ENCODE assay signal across 28 cellular contexts in genomic region chr7:100971111-100972001, GRCh38. TPM values are rescaled to one million over a fixed set of nuclear protein-coding genes. Genes with fewer than 3 reads are reported as not detected.
DNase-seq lines count a peak whose midpoint lies in the region; ATAC-seq and TF ChIP-seq lines count a peak whose summit lies in the region.
"Had no signal": no experiment of that assay in that cellular context is flagged by ENCODE, and none has a peak within 500 bp of the region (broad histone marks: within the 10 kb centered on the region; RNA-seq: fewer than 3 reads in every experiment).

No MANE protein-coding gene starts in this region.

- intact Hi-C loops in colonic mucosa (cut with DNase I) = no loop called here
- intact Hi-C loops in transverse colon (cut with DNase I; ENCODE audit: low total_unique reads) = no loop called here
- intact Hi-C loops in spleen (cut with DNase I; ENCODE audit: low total_unique reads) = no loop called here

- peaks cover 11% of the 10 kb centered on the region for H3K4me1 Mint-ChIP-seq in T-helper 17 cell

- DNase-seq in T-helper 17 cell (no peak), colonic mucosa (no peak), transverse colon (no peak), SK-N-DZ (ENCODE audit: low spot score) (no peak), spleen (no peak), hypothalamus (lab: John Stamatoyannopoulos, UW) (no peak)
- DNase-seq: BE2C; CD8-positive, alpha-beta memory T cell; DMS 273 treated with DMSO at 0.1 percent for 48 hours; DMS79 treated with DMSO at 0.1 percent for 48 hours; GF-D8; GM23248; HCEC 1CT; IMR-90; KG1; MG63; NCI-H1105 treated with DMSO at 0.1 percent for 48 hours; NCI-H146; NCI-H1930; NCI-H446; NCI-H524 treated with DMSO at 0.1 percent for 48 hours; NCI-H82; NK-92 treated with Interleukin-12 subunit alpha and Interleukin-12 subunit beta, amount 100 ng/mL, for 24 hours; PC-3 had no signal

- H3K9me3 ChIP-seq in T-helper 17 cell (ENCODE audit: control insufficient read depth, low read length, poor library complexity, severe bottlenecking) (peaks cover 3% of the 10 kb centered on the region), colonic mucosa (no peaks in the 10 kb centered on the region), mucosa of rectum (ENCODE audit: control insufficient read depth in 2 of 2, low read length in 2 of 2) (no peaks in the 10 kb centered on the region), transverse colon (no peaks in the 10 kb centered on the region), spleen (peaks cover 0 to 13% (median 2%) of the 10 kb centered on the region in 8 donors)
- H3K9me3 ChIP-seq: BE2C, MG63 had no signal

- peak overlapping the region; percentile 19 for H3K4me3 ChIP-seq in colonic mucosa
- H3K4me3 ChIP-seq in mucosa of rectum (ENCODE audit: low read length in 2 of 2) = peak overlapping the region; percentile 57 to 66
- peak overlapping the region in 2 of 4 donors; percentile 20 to 42 for H3K4me3 ChIP-seq in transverse colon
- no peak overlapping the region for H3K4me3 ChIP-seq in spleen
- H3K4me3 ChIP-seq: GM23248, MG63 had no signal

- H3K27me3 ChIP-seq in colonic mucosa = peaks cover 7% of the 10 kb centered on the region
- H3K27me3 ChIP-seq in mucosa of rectum (ENCODE audit: control insufficient read depth in 2 of 2, insufficient read depth in 2 of 2, low read length in 2 of 2) = peaks cover 14% of the 10 kb centered on the region in 2 donors
- peaks cover 18% of the 10 kb centered on the region for H3K27me3 ChIP-seq in transverse colon
- peaks cover 6 to 56% (median 17%) of the 10 kb centered on the region in 7 donors for H3K27me3 ChIP-seq in spleen (replicated peaks in 1 of 7)

- H3K36me3 ChIP-seq in colonic mucosa (no peaks in the 10 kb centered on the region), mucosa of rectum (ENCODE audit: control insufficient read depth in 2 of 2, insufficient read depth in 2 of 2, low read length in 2 of 2) (peaks cover 0 to 5% of the 10 kb centered on the region in 2 donors), transverse colon (no peaks in the 10 kb centered on the region), spleen (no peaks in the 10 kb centered on the region)
- H3K36me3 ChIP-seq: BE2C, MG63 had no signal

- H3K4me3 Mint-ChIP-seq in T-helper 17 cell = peak overlapping the region; percentile 31
- H3K4me3 Mint-ChIP-seq: CD14-positive monocyte; CD8-positive, alpha-beta memory T cell had no signal

- ATAC-seq in T-helper 17 cell = no peak
- ATAC-seq in HG02798 (IDR thresholded peaks at IDR 0.05; ENCODE audit: poor library complexity, unreplicated experiment) = no peak
- ATAC-seq: PC-3 had no signal

- H3K9ac ChIP-seq in colonic mucosa (ENCODE audit: low read depth in 2 of 2, low read length in 2 of 2) (peak overlapping the region in 1 of 2 donors; percentile 74), mucosa of rectum (ENCODE audit: low read depth in 1 of 2, low read length in 2 of 2) (peak overlapping the region; percentile 48 to 55)
- H3K9ac ChIP-seq: GM23248 had no signal

- H3K36me3 Mint-ChIP-seq in T-helper 17 cell (ENCODE audit: low read depth) = peaks cover 8% of the 10 kb centered on the region

- TF ChIP-seq CTCF in colonic mucosa (IDR thresholded peaks at IDR 0.05) (no peak), transverse colon (IDR thresholded peaks at IDR 0.05) (no peak), spleen (IDR thresholded peaks at IDR 0.05 in 8 of 11, conservative IDR thresholded peaks at IDR 0.05 in 3 of 11) (no peak)

- 36 to 41% methylated on average over 8 to 14 of the region's 14 CpGs for WGBS in transverse colon (ENCODE audit: low coverage in 1 of 2), 2 donors
- 50 to 59% (median 55%) methylated on average over 14 of the region's 14 CpGs for WGBS in spleen, 5 donors

- in situ Hi-C loops in transverse colon (cut with MboI; ENCODE audit: low pct_ligation_motif_present in 1 of 4, low pct_unique_long_range_greater_than_20kb in 1 of 4, low sequenced_read_pairs in 3 of 4) = no loop called here

- peaks cover 7% of the 10 kb centered on the region for H3K4me1 ChIP-seq in colonic mucosa
- H3K4me1 ChIP-seq in mucosa of rectum (ENCODE audit: control insufficient read depth in 2 of 2, insufficient read depth in 2 of 2, low read length in 2 of 2) = peaks cover 36 to 59% of the 10 kb centered on the region in 2 donors
- peaks cover 4 to 47% (median 17%) of the 10 kb centered on the region in 4 donors for H3K4me1 ChIP-seq in transverse colon
- peaks cover 3 to 10% (median 6%) of the 10 kb centered on the region in 6 donors for H3K4me1 ChIP-seq in spleen
- H3K4me1 ChIP-seq: BE2C had no signal

- TF ChIP-seq POLR2A in transverse colon (IDR thresholded peaks at IDR 0.05) (no peak), spleen (IDR thresholded peaks at IDR 0.05) (no peak)

- no peak overlapping the region for H3K27ac Mint-ChIP-seq in T-helper 17 cell

- no peak for TF ChIP-seq EP300 in transverse colon (IDR thresholded peaks at IDR 0.05; ENCODE audit: low read depth)

- H3K27me3 Mint-ChIP-seq in T-helper 17 cell = peaks cover 64% of the 10 kb centered on the region

- H3K27ac ChIP-seq in colonic mucosa = peak overlapping the region; percentile 86
- H3K27ac ChIP-seq in mucosa of rectum (ENCODE audit: low read depth in 2 of 2, low read length in 2 of 2) = peak overlapping the region; percentile 62 to 77
- H3K27ac ChIP-seq in transverse colon = peak overlapping the region in 3 of 4 donors; percentile 82 to 87 (median 82)
- H3K27ac ChIP-seq in spleen = no peak overlapping the region
- H3K27ac ChIP-seq: GM23248 had no signal

RNA-seq across cellular contexts. Expression of gene MUC12, which starts 2.0 kb away (rescaled TPM):
- total RNA-seq in T-helper 17 cell (1 to 10 TPM in 1 of 2 donors, not detected in 1; 1.1 TPM), colonic mucosa (100 to 1,000 TPM; 331 to 542 TPM), transverse colon (1,000 to 10,000 TPM in 1 of 4 donors, 100 to 1,000 TPM in 2, 10 to 100 TPM in 1; 90.2 to 2,095 (median 445) TPM), spleen (under 1 TPM in 5 of 7 donors, not detected in 2; 0.07 to 0.89 (median 0.57) TPM)
- polyA plus RNA-seq in SK-N-DZ (2014; cell fraction: cytosol; rRNA removed) = 0.20 and 3.4 TPM in 2 replicates
- not detected in 2 replicates for polyA plus RNA-seq in SK-N-DZ (2014; cell fraction: nucleus; rRNA removed)
- 1 to 10 TPM in 2 of 3 donors, under 1 TPM in 1; 0.90 to 1.7 (median 1.3) TPM for polyA plus RNA-seq in spleen
- total RNA-seq: IMR-90 had no signal
- polyA plus RNA-seq: CD14-positive monocyte had no signal

RNA-seq across cellular contexts. Expression of gene MUC3A, which starts 22.0 kb away (rescaled TPM):
- total RNA-seq in T-helper 17 cell (not detected), colonic mucosa (100 to 1,000 TPM; 137 to 149 TPM), transverse colon (100 to 1,000 TPM in 1 of 4 donors, 10 to 100 TPM in 3; 11.7 to 233 (median 64.7) TPM), spleen (under 1 TPM; 0.07 to 0.73 (median 0.30) TPM)
- not detected in 2 replicates for polyA plus RNA-seq in SK-N-DZ (2014; cell fraction: cytosol; rRNA removed)
- polyA plus RNA-seq in SK-N-DZ (2014; cell fraction: nucleus; rRNA removed) = not detected in 2 replicates
- polyA plus RNA-seq in spleen = under 1 TPM; 0.17 to 0.29 (median 0.27) TPM
- total RNA-seq: CD8-positive, alpha-beta memory T cell; GM23248; IMR-90 had no signal
- polyA plus RNA-seq: CD14-positive monocyte; CD8-positive, alpha-beta memory T cell; GM23248 had no signal

RNA-seq across cellular contexts. Expression of gene MUC17, which starts 48.5 kb away (rescaled TPM):
- total RNA-seq in T-helper 17 cell = not detected
- 1 to 10 TPM; 1.7 to 2.5 TPM for total RNA-seq in colonic mucosa
- total RNA-seq in transverse colon = 100 to 1,000 TPM in 1 of 4 donors, 10 to 100 TPM in 2, under 1 TPM in 1; 0.80 to 102 (median 20.0) TPM
- polyA plus RNA-seq in SK-N-DZ (2014; cell fraction: cytosol; rRNA removed) = not detected in 2 replicates
- not detected in 2 replicates for polyA plus RNA-seq in SK-N-DZ (2014; cell fraction: nucleus; rRNA removed)
- total RNA-seq in spleen = not detected
- polyA plus RNA-seq in spleen = not detected
- total RNA-seq: A673; CD8-positive, alpha-beta memory T cell; GM23248; IMR-90; PC-3 had no signal
- polyA plus RNA-seq: CD14-positive monocyte; CD8-positive, alpha-beta memory T cell; GM23248 had no signal

Comparison
In these comparisons a context has a peak if more than half of its experiments do, and no peak if none do; other contexts are left out.
1. H3K27ac ChIP-seq: peak in colonic mucosa (single experiment), mucosa of rectum (2 of 2) and transverse colon (3 of 4); none in spleen (0 of 8).
2. H3K4me3 ChIP-seq: peak in colonic mucosa (single experiment) and mucosa of rectum (2 of 2); none in spleen (0 of 8).
3. RNA of gene MUC12, which starts 2.0 kb away (total RNA-seq): 331 to 542 TPM in colonic mucosa and 90.2 to 2,095 TPM in transverse colon; 1.1 TPM in T-helper 17 cell and 0.07 to 0.89 TPM in spleen; every median in the first group is over 10 times any median in the second.
4. RNA of gene MUC3A, which starts 22.0 kb away (total RNA-seq): 137 to 149 TPM in colonic mucosa and 11.7 to 233 TPM in transverse colon; 0.07 to 0.73 TPM in spleen and not detected in T-helper 17 cell; every median in the first group is over 4 times any median in the second.